12 cellular contexts compared by ENCODE assay signal in genomic region chr7:151425670-151426075, GRCh38. TPM values are rescaled to one million over a fixed set of nuclear protein-coding genes. Genes with fewer than 3 reads are reported as not detected.
A peak's percentile ranks its signal among the peaks of the same experiment; 100 is the strongest.
DNase-seq lines count a peak whose midpoint lies in the region; ATAC-seq and TF ChIP-seq lines count a peak whose summit lies in the region.
"Had no signal": no experiment of that assay in that cellular context is flagged by ENCODE, and none has a peak within 500 bp of the region (broad histone marks: within the 10 kb centered on the region; RNA-seq: fewer than 3 reads in every experiment).

No MANE protein-coding gene starts in this region.

- H3K9me3 ChIP-seq in RWPE2 (ENCODE audit: severe bottlenecking) (no peaks in the 10 kb centered on the region), psoas muscle (no peaks in the 10 kb centered on the region)

- WGBS in psoas muscle, 3 donors, result 63 to 68% (median 66%) methylated on average over 4 of the region's 4 CpGs

- H3K27me3 ChIP-seq in RWPE2 (ENCODE audit: insufficient read depth, poor library complexity, severe bottlenecking) (no peaks in the 10 kb centered on the region), psoas muscle (ENCODE audit: insufficient read depth in 3 of 3, low read length in 2 of 3) (peaks cover 0 to 10% (median 2%) of the 10 kb centered on the region in 3 donors)

- H3K4me3 ChIP-seq in RWPE2 (ENCODE audit: severe bottlenecking) (no peak overlapping the region), fibroblast of the aortic adventitia (ENCODE audit: low read depth, low read length) (no peak overlapping the region), psoas muscle (no peak overlapping the region)
- H3K4me3 ChIP-seq: PC-9 had no signal

- no peak overlapping the region for H3K27ac ChIP-seq in RWPE2 (ENCODE audit: poor library complexity, severe bottlenecking)
- peak overlapping the region; percentile 38 for H3K27ac ChIP-seq in psoas muscle
- H3K27ac ChIP-seq: PC-9 had no signal

- peaks cover 11% of the 10 kb centered on the region for H3K4me1 ChIP-seq in RWPE2 (ENCODE audit: insufficient read depth, poor library complexity, severe bottlenecking)
- H3K4me1 ChIP-seq in psoas muscle, result no peaks in the 10 kb centered on the region

- ATAC-seq in RWPE2 (ENCODE audit: low read depth) (peak; percentile 27; the same call in 1 of the 3 replicates), psoas muscle (peak in 1 of 4 donors; percentile 31), HG03280 (IDR thresholded peaks at IDR 0.05; ENCODE audit: unreplicated experiment) (no peak)
- ATAC-seq: activated CD4-positive, CD25-positive, alpha-beta regulatory T cell treated with anti-CD3 and anti-CD28 coated beads, Interleukin-2, amount 50 U/mL, for 24 hours; natural killer cell had no signal

- H3K36me3 ChIP-seq in RWPE2 (ENCODE audit: low read depth) (no peaks in the 10 kb centered on the region), psoas muscle (ENCODE audit: insufficient read depth in 1 of 2, low read depth in 1 of 2) (no peaks in the 10 kb centered on the region)

- TF ChIP-seq CTCF in RWPE2 (IDR thresholded peaks at IDR 0.05; ENCODE audit: poor library complexity, severe bottlenecking), result no peak
- TF ChIP-seq CTCF in fibroblast of the aortic adventitia (IDR thresholded peaks at IDR 0.05; ENCODE audit: insufficient read depth, low read length), result no peak
- TF ChIP-seq CTCF in psoas muscle (IDR thresholded peaks at IDR 0.05), result no peak

- intact Hi-C loops in psoas muscle (cut with DNase I), result no loop called here

- DNase-seq in AG20443 (ENCODE audit: low spot score) (peak; percentile 65), RWPE2 (ENCODE audit: low spot score) (no peak), fibroblast of the aortic adventitia (ENCODE audit: low read depth) (peak; percentile 83), psoas muscle (no peak), medulla oblongata (ENCODE audit: extremely low spot score) (no peak), NCI-H1417 treated with DMSO at 0.1 percent for 48 hours (lab: John Stamatoyannopoulos, UW) (no peak)
- no peak for DNase-seq in stimulated activated CD4-positive, alpha-beta T cell treated with anti-CD3 and anti-CD28 coated beads, Interleukin-2, amount 100 ng/mL, for 48 hours
- DNase-seq: natural killer cell had no signal

RNA-seq across cellular contexts. Expression of gene CRYGN, which starts 14.3 kb away (rescaled TPM):
- 0.09 and 0.16 TPM in 2 replicates for total RNA-seq in fibroblast of the aortic adventitia (ENCODE audit: low replicate concordance)
- total RNA-seq in psoas muscle, result under 1 TPM in 1 of 4 donors, not detected in 3; 0.15 TPM
- under 1 TPM in 1 of 3 donors, not detected in 2; 0.12 TPM for polyA plus RNA-seq in psoas muscle
- total RNA-seq: glomerular endothelial cell, natural killer cell had no signal

RNA-seq across cellular contexts. Expression of gene WDR86, which starts 15.8 kb away (rescaled TPM):
- 0.45 and 17.7 TPM in 2 replicates for total RNA-seq in fibroblast of the aortic adventitia (ENCODE audit: low replicate concordance)
- under 1 TPM in 3 of 4 donors, not detected in 1; 0.29 to 0.44 (median 0.34) TPM for total RNA-seq in psoas muscle
- polyA plus RNA-seq in psoas muscle, result under 1 TPM in 2 of 3 donors, not detected in 1; 0.03 to 0.20 TPM

Comparison
In these comparisons a context has a peak if more than half of its experiments do, and no peak if none do; other contexts are left out.
1. DNase-seq: peak in AG20443 (single experiment) and fibroblast of the aortic adventitia (single experiment); none in RWPE2 (single experiment), psoas muscle (0 of 2), medulla oblongata (single experiment), NCI-H1417 treated with DMSO at 0.1 percent for 48 hours (single experiment) and stimulated activated CD4-positive, alpha-beta T cell treated with anti-CD3 and anti-CD28 coated beads, Interleukin-2, amount 100 ng/mL, for 48 hours (0 of 2).